Comparison of ENCODE assay signal across 37 cellular contexts in the genomic region with DNA sequence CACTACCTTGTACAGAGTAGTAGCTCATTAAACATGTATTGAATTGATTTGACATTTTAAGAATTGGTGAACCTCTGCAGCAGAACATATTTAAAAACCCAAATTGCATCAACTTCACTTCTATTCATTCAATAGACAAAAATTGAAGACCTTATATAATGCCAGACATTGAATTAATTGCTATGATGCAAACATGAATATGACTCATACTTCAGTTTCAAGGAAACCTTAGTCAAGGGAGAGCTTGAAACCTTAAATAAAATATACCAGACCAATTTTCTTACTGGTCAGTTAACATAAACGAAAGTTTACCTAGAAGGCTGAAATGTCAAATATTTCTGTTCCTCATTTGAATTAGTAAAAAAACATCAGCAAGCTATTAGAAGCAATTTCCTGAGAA. TPM values are rescaled to one million over a fixed set of nuclear protein-coding genes. Genes with fewer than 3 reads are reported as not detected.
DNase-seq lines count a peak whose midpoint lies in the region; ATAC-seq, FAIRE-seq and TF ChIP-seq lines count a peak whose summit lies in the region.
"Had no signal": no experiment of that assay in that cellular context is flagged by ENCODE, and none has a peak within 500 bp of the region (broad histone marks: within the 10 kb centered on the region; RNA-seq: fewer than 3 reads in every experiment).

No MANE protein-coding gene starts in this region.

- FAIRE-seq in bronchial epithelial cell (lab: Jason Lieb, UNC) = no peak
- FAIRE-seq: GM18507, GM19239, RCC 7860 had no signal

- no peaks in the 10 kb centered on the region for H4K20me1 ChIP-seq in GM23248 (ENCODE audit: insufficient read depth)
- H4K20me1 ChIP-seq in OCI-LY3 (ENCODE audit: insufficient read depth, low read length) = no peaks in the 10 kb centered on the region

- no peak for TF ChIP-seq CTCF in OCI-LY3 (IDR thresholded peaks at IDR 0.05; ENCODE audit: low read depth, low read length)
- TF ChIP-seq CTCF in bronchial epithelial cell (IDR thresholded peaks at IDR 0.05; ENCODE audit: insufficient read depth, low read length, severe bottlenecking) = no peak
- no peak for TF ChIP-seq CTCF in foreskin keratinocyte (conservative IDR thresholded peaks at IDR 0.05)

- H3K4me3 ChIP-seq in GM23248 (no peak overlapping the region), OCI-LY3 (ENCODE audit: low read length) (no peak overlapping the region), bronchial epithelial cell (ENCODE audit: low read depth, low read length) (no peak overlapping the region)
- H3K4me3 ChIP-seq: dorsolateral prefrontal cortex, heart left ventricle, MG63, prostate gland, sigmoid colon, SJCRH30, tibial nerve had no signal

- ATAC-seq in foreskin keratinocyte (peak; percentile 20), GM21528 (IDR thresholded peaks at IDR 0.05; ENCODE audit: low FRiP score, unreplicated experiment) (no peak), GM21576 (IDR thresholded peaks at IDR 0.05; ENCODE audit: unreplicated experiment) (no peak)
- ATAC-seq: activated T-cell treated with anti-CD3 and anti-CD28 coated beads, Interleukin-2, amount 50 U/mL, for 4 hours; heart left ventricle; naive thymus-derived CD4-positive, alpha-beta T cell; T-cell had no signal

- H3K9me2 ChIP-seq in GM23248 (ENCODE audit: insufficient read depth) = no peaks in the 10 kb centered on the region

- H3K9ac ChIP-seq in GM23248 (no peak overlapping the region), OCI-LY3 (ENCODE audit: low read length) (no peak overlapping the region)

- H3K4me1 ChIP-seq in GM23248 (ENCODE audit: insufficient read depth) = no peaks in the 10 kb centered on the region
- H3K4me1 ChIP-seq in OCI-LY3 (ENCODE audit: low read length) = peaks cover 17% of the 10 kb centered on the region
- H3K4me1 ChIP-seq in foreskin keratinocyte = no peaks in the 10 kb centered on the region
- H3K4me1 ChIP-seq: BE2C, sigmoid colon, SJCRH30 had no signal

- H2AFZ ChIP-seq in GM23248 = no peak overlapping the region
- H2AFZ ChIP-seq in OCI-LY3 (ENCODE audit: low read depth, low read length) = no peak overlapping the region

- H3K36me3 ChIP-seq in GM23248 (ENCODE audit: low read depth) (no peaks in the 10 kb centered on the region), OCI-LY3 (replicated peaks; ENCODE audit: low read depth, low read length) (peaks cover 6% of the 10 kb centered on the region), bronchial epithelial cell (ENCODE audit: control insufficient read depth, insufficient read depth, low read length) (no peaks in the 10 kb centered on the region)
- H3K36me3 ChIP-seq: BE2C, heart left ventricle, MG63, prostate gland, sigmoid colon, SJCRH30, tibial nerve had no signal

- H3K27ac ChIP-seq in GM23248 (no peak overlapping the region), OCI-LY3 (ENCODE audit: low read length) (peak overlapping the region; percentile 46; the same call in 1 of the 2 replicates), foreskin keratinocyte (no peak overlapping the region)
- H3K27ac ChIP-seq: dorsolateral prefrontal cortex, heart left ventricle, prostate gland, sigmoid colon, SJCRH30, tibial nerve had no signal

- H3K27me3 ChIP-seq in GM23248 (replicated peaks; ENCODE audit: insufficient read depth) (no peaks in the 10 kb centered on the region), OCI-LY3 (ENCODE audit: low read depth, low read length) (no peaks in the 10 kb centered on the region), bronchial epithelial cell (ENCODE audit: control insufficient read depth, insufficient read depth, low read length) (no peaks in the 10 kb centered on the region), foreskin keratinocyte (no peaks in the 10 kb centered on the region)
- H3K27me3 ChIP-seq: BE2C, dorsolateral prefrontal cortex, heart left ventricle, MG63, sigmoid colon, SJCRH30, tibial nerve had no signal

- H3K4me2 ChIP-seq in GM23248 (ENCODE audit: unreplicated experiment) = no peak overlapping the region
- H3K4me2 ChIP-seq in OCI-LY3 (ENCODE audit: low read length) = peak overlapping the region; percentile 6; the same call in 1 of the 2 replicates

- H3K79me2 ChIP-seq in GM23248 (ENCODE audit: insufficient read depth) (no peaks in the 10 kb centered on the region), OCI-LY3 (ENCODE audit: low read length) (no peaks in the 10 kb centered on the region)

- no peaks in the 10 kb centered on the region for H3F3A ChIP-seq in GM23248 (ENCODE audit: insufficient read depth)

- in situ Hi-C loops in GM23248 (cut with MboI) = no loop called here

- WGBS in GM23248 (ENCODE audit: low coverage in 1 of 2, low lambda C conversion rate in 2 of 2, missing lambda C conversion rate in 2 of 2), 2 experiments = 11 to 12% methylated on average over 1 of the region's 1 CpG

- no peaks in the 10 kb centered on the region for H3K9me3 ChIP-seq in GM23248 (ENCODE audit: low read depth)
- peaks cover 4% of the 10 kb centered on the region; the same call in 1 of the 2 replicates for H3K9me3 ChIP-seq in OCI-LY3 (ENCODE audit: insufficient read depth, low read length)
- H3K9me3 ChIP-seq: BE2C, heart left ventricle, MG63, prostate gland, sigmoid colon, SJCRH30, tibial nerve had no signal

- DNase-seq in GM23248 (peak; percentile 5), bronchial epithelial cell (ENCODE audit: low read depth) (peak; percentile 70), foreskin keratinocyte (peak in 1 of 2 donors; percentile 32), SKM-1 treated with dmso at 0.1 percent for 144 hours (lab: John Stamatoyannopoulos, UW; ENCODE audit: unreplicated experiment) (no peak)
- DNase-seq in activated T-cell treated with anti-CD3 and anti-CD28 coated beads, Interleukin-2, amount 50 U/mL, for 1 hour = no peak
- DNase-seq: ACHN; activated CD4-positive, alpha-beta T cell treated with anti-CD3 and anti-CD28 coated beads, Interleukin-2, amount 10 ng/mL, durations not matched to agents 7 days and 5 days; activated gamma-delta T cell; activated naive CD8-positive, alpha-beta T cell treated with anti-CD3 and anti-CD28 coated beads, Interleukin-2, amount 10 ng/mL, durations not matched to agents 7 days and 5 days; activated T-cell treated with anti-CD3 and anti-CD28 coated beads, Interleukin-2, amount 50 U/mL, for 4 hours; BE2C; CD8-positive, alpha-beta memory T cell; DMS 273 treated with DMSO at 0.1 percent for 48 hours; dorsolateral prefrontal cortex; EL; heart left ventricle; KG1; MG63; naive thymus-derived CD4-positive, alpha-beta T cell; NCI-H1105 treated with DMSO at 0.1 percent for 48 hours; NCI-H187 treated with DMSO at 0.1 percent for 48 hours; NCI-H2171 treated with DMSO at 0.1 percent for 48 hours; NCI-H524 treated with DMSO at 0.1 percent for 48 hours; NK-92 treated with Interleukin-12 subunit alpha and Interleukin-12 subunit beta, amount 100 ng/mL, for 24 hours; sigmoid colon; SJCRH30; stimulated activated CD4-positive, alpha-beta T cell treated with anti-CD3 and anti-CD28 coated beads, Interleukin-4, amount 100 ng/mL, for 24 hours; T-cell had no signal

RNA-seq across cellular contexts. Expression of gene MGAT4C, which starts 5.0 kb away (rescaled TPM):
- total RNA-seq in GM23248 (2014; rRNA removed; shearing (Covaris generic)) = not detected in 2 replicates
- not detected in 2 replicates for polyA plus RNA-seq in GM23248 (2016; fragmentation: Nextera tagmentation; extraction: Ambion mirVana)
- under 0.01 and 0.26 TPM in 2 replicates for total RNA-seq in bronchial epithelial cell
- total RNA-seq in foreskin keratinocyte = not detected in 2 replicates
- not detected in 2 replicates for polyA plus RNA-seq in foreskin keratinocyte
- total RNA-seq: activated CD4-positive, alpha-beta T cell treated with anti-CD3 and anti-CD28 coated beads, Interleukin-2, amount 10 ng/mL, durations not matched to agents 7 days and 5 days; activated naive CD8-positive, alpha-beta T cell treated with anti-CD3 and anti-CD28 coated beads, Interleukin-2, amount 10 ng/mL, durations not matched to agents 7 days and 5 days; activated T-cell treated with anti-CD3 and anti-CD28 coated beads, Interleukin-2, amount 50 U/mL, for 4 hours; CD8-positive, alpha-beta memory T cell; kidney epithelial cell; naive thymus-derived CD4-positive, alpha-beta T cell; T-cell had no signal
- polyA plus RNA-seq: CD8-positive, alpha-beta memory T cell; naive thymus-derived CD4-positive, alpha-beta T cell had no signal

Comparison
In these comparisons a context has a peak if more than half of its experiments do, and no peak if none do; other contexts are left out.
1. DNase-seq: peak in GM23248 (single experiment) and bronchial epithelial cell (single experiment); none in activated T-cell treated with anti-CD3 and anti-CD28 coated beads, Interleukin-2, amount 50 U/mL, for 1 hour (single experiment) and SKM-1 treated with dmso at 0.1 percent for 144 hours (single experiment).